Comparison of ENCODE assay signal across 19 cellular contexts in the genomic region with DNA sequence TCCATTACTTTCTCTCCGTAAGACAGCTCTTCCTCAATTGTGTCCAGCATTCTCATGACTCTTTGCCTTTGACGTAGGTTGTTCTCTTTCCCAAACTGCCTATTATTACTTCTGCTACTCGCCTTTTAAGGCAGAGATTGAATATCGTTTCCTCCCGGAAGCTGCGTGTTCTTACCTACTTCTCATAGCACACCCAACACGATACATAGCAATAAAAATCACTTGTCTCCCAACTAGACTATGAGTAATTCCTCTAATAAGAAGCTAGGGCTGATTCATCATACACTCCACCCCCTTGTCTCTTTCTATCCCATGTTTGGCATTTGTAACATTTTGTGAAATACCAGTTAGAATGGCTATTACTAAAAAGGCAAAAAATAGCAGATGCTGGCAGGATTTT. TPM values are rescaled to one million over a fixed set of nuclear protein-coding genes. Genes with fewer than 3 reads are reported as not detected.
DNase-seq lines count a peak whose midpoint lies in the region; ATAC-seq, FAIRE-seq and TF ChIP-seq lines count a peak whose summit lies in the region.
"Had no signal": no experiment of that assay in that cellular context is flagged by ENCODE, and none has a peak within 500 bp of the region (broad histone marks: within the 10 kb centered on the region; RNA-seq: fewer than 3 reads in every experiment).

No MANE protein-coding gene starts in this region.

- TF ChIP-seq EP300 in A549 (IDR thresholded peaks at IDR 0.05), result no peak

- CTCF ChIA-PET in A549 (lab: Yijun Ruan, JAX), result interaction anchor here (1.4 to 1.7 kb wide), 2 partner anchors 9 to 25 kb away, joined by 5 read pairs; no protein-coding TSS in a partner anchor

- peaks cover 10% of the 10 kb centered on the region; the same call in 1 of the 3 replicates for H3K4me1 ChIP-seq in A549
- H3K4me1 ChIP-seq in heart left ventricle, result peaks cover 0 to 5% (median 0%) of the 10 kb centered on the region in 12 donors
- H3K4me1 ChIP-seq: gastroesophageal sphincter, spleen, tibial nerve had no signal

- peak; percentile 71; a peak in 5 of 6 replicates for ATAC-seq in A549
- no peak for ATAC-seq in heart left ventricle
- ATAC-seq in HG03469 (IDR thresholded peaks at IDR 0.05; ENCODE audit: unreplicated experiment), result no peak
- ATAC-seq: gastroesophageal sphincter had no signal

- TF ChIP-seq RAD21 in A549 (conservative IDR thresholded peaks at IDR 0.05 in 1 of 2, IDR thresholded peaks at IDR 0.05 in 1 of 2), result no peak

- intact Hi-C loops in heart left ventricle (cut with DNase I), result no loop called here

- H3K9me3 Mint-ChIP-seq in HFFc6, result peaks cover 24% of the 10 kb centered on the region

- H3K4me1 Mint-ChIP-seq in HFFc6 (ENCODE audit: low read depth), result peaks cover 55% of the 10 kb centered on the region

- 39% methylated on average over 7 of the region's 7 CpGs for WGBS in A549 (ENCODE audit: missing lambda C conversion rate)
- WGBS in heart left ventricle, 4 donors, result 96 to 98% (median 97%) methylated on average over 7 of the region's 7 CpGs

- peaks cover 34% of the 10 kb centered on the region for H3K36me3 Mint-ChIP-seq in HFFc6 (ENCODE audit: low read depth)

- DNase-seq in A549 (ENCODE audit: low read depth in 1 of 2, low spot score in 1 of 2) (peak; percentile 3 to 44), HFFc6 (peak; percentile 93), brain microvascular endothelial cell (peak; percentile 61), inferior parietal cortex (ENCODE audit: extremely low spot score) (peak; percentile 13), heart left ventricle (no peak), HuH-7.5 (ENCODE audit: low spot score) (no peak)
- DNase-seq in activated CD4-positive, alpha-beta T cell treated with anti-CD3 and anti-CD28 coated beads, Interleukin-2, amount 50 U/mL, for 48 hours, result no peak
- DNase-seq: activated naive CD4-positive, alpha-beta T cell treated with anti-CD3 and anti-CD28 coated beads for 36 hours; cerebellar nuclear complex; H9; NCI-H1417; NCI-H524 treated with DMSO at 0.1 percent for 48 hours; spleen had no signal

- H3K27me3 ChIP-seq in brain microvascular endothelial cell (replicated peaks) (no peaks in the 10 kb centered on the region), heart left ventricle (no peaks in the 10 kb centered on the region)
- H3K27me3 ChIP-seq: gastroesophageal sphincter, tibial nerve had no signal

- TF ChIP-seq CTCF in A549 (IDR thresholded peaks at IDR 0.05) (no peak), HFFc6 (IDR thresholded peaks at IDR 0.05) (no peak), brain microvascular endothelial cell (IDR thresholded peaks at IDR 0.05; ENCODE audit: low read depth, low read length, missing control alignments) (no peak), heart left ventricle (IDR thresholded peaks at IDR 0.05) (no peak)

- FAIRE-seq in A549 (lab: Jason Lieb, UNC), result no peak
- FAIRE-seq: A204.1, TTC549 had no signal

- no peaks in the 10 kb centered on the region for H3K36me3 ChIP-seq in brain microvascular endothelial cell (replicated peaks)
- H3K36me3 ChIP-seq in heart left ventricle, result no peaks in the 10 kb centered on the region
- H3K36me3 ChIP-seq: gastroesophageal sphincter, spleen, tibial nerve had no signal

- no peaks in the 10 kb centered on the region; the same call in 1 of the 2 replicates for H3K27me3 Mint-ChIP-seq in HFFc6 (ENCODE audit: insufficient read depth)

- peak overlapping the region; percentile 92 for H3K27ac Mint-ChIP-seq in HFFc6
- H3K27ac Mint-ChIP-seq: activated naive CD4-positive, alpha-beta T cell treated with anti-CD3 and anti-CD28 coated beads for 36 hours; H9 had no signal

- no peaks in the 10 kb centered on the region for H3K9me3 ChIP-seq in A549
- peaks cover 0 to 10% (median 0%) of the 10 kb centered on the region in 12 donors for H3K9me3 ChIP-seq in heart left ventricle
- H3K9me3 ChIP-seq: gastroesophageal sphincter, tibial nerve had no signal

- POLR2A ChIA-PET in A549 (lab: Yijun Ruan, JAX), result interaction anchor here (0.7 kb wide), 1 partner anchor 101 kb away, joined by 3 read pairs; no protein-coding TSS in a partner anchor

- peak overlapping the region; percentile 59 for H3K4me3 Mint-ChIP-seq in HFFc6
- H3K4me3 Mint-ChIP-seq: activated naive CD4-positive, alpha-beta T cell treated with anti-CD3 and anti-CD28 coated beads for 36 hours; H9 had no signal

- H3K27ac ChIP-seq in A549 (peak overlapping the region; percentile 6 to 45; a peak in 3 of 6 replicates), brain microvascular endothelial cell (peak overlapping the region; percentile 30), heart left ventricle (no peak overlapping the region)
- H3K27ac ChIP-seq: gastroesophageal sphincter, spleen, tibial nerve had no signal

- TF ChIP-seq POLR2A in A549 (IDR thresholded peaks at IDR 0.05; ENCODE audit: low read length) (no peak), heart left ventricle (IDR thresholded peaks at IDR 0.05) (no peak)

- H3K4me2 ChIP-seq in A549, result peak overlapping the region; percentile 20

- H3K4me3 ChIP-seq in A549, result no peak overlapping the region
- no peak overlapping the region for H3K4me3 ChIP-seq in brain microvascular endothelial cell (ENCODE audit: low read depth, low read length)
- H3K4me3 ChIP-seq in heart left ventricle, result no peak overlapping the region
- H3K4me3 ChIP-seq: gastroesophageal sphincter, spleen, tibial nerve had no signal

- in situ Hi-C loops in brain microvascular endothelial cell (cut with HindIII; ENCODE audit: low pct_ligation_motif_present, low sequenced_read_pairs), result no loop called here

TF ChIP-seq in A549, 52 proteins besides CTCF, POLR2A, EP300 and RAD21:
- TF ChIP-seq FOSL2 (IDR thresholded peaks at IDR 0.05), result no peak
- TF ChIP-seq FOSL2 (CRISPR knock-in tag; IDR thresholded peaks at IDR 0.05), result peak; percentile 17; the same call in 1 of the 2 replicates
- TF ChIP-seq ZSCAN20 (CRISPR knock-in tag; IDR thresholded peaks at IDR 0.05), result no peak

RNA-seq across cellular contexts. Expression of gene SGIP1, which starts 55.8 kb away (rescaled TPM):
- polyA plus RNA-seq in A549 (2011; rRNA removed) (not detected in 2 replicates), A549 (2017; fragmentation: RNase III; extraction: RNeasy Plus Mini Kit Qiagen cat#74134 plus additional on column Dnase treatment) (not detected in 3 replicates), heart left ventricle (1 to 10 TPM; 3.7 to 4.0 TPM)
- polyA plus RNA-seq in A549 (2012; cell fraction: cytosol; rRNA removed), result not detected in 2 replicates
- not detected in 2 replicates for polyA plus RNA-seq in A549 (2012; cell fraction: nucleus; rRNA removed)
- not detected in 2 replicates for polyA minus RNA-seq in A549 (2011; rRNA and poly(A)+ RNA removed)
- 10 to 100 TPM; 53.3 to 72.0 (median 57.9) TPM for total RNA-seq in HFFc6 (2021; fragmentation: NEBNext Ultra II Directional; extraction: Animal tissue kit (Norgen Biotek cat#: 25700))
- 10 to 100 TPM in 4 of 9 donors, 1 to 10 TPM in 5; 2.1 to 17.3 (median 5.0) TPM for total RNA-seq in heart left ventricle
- total RNA-seq: activated CD8-positive, alpha-beta memory T cell treated with anti-CD3 and anti-CD28 coated beads for 36 hours had no signal

Comparison
In these comparisons a context has a peak if more than half of its experiments do, and no peak if none do; other contexts are left out.
1. ATAC-seq: peak in A549 (2 of 2); none in heart left ventricle (0 of 4) and HG03469 (single experiment).
2. DNase-seq: peak in A549 (2 of 2), HFFc6 (single experiment), brain microvascular endothelial cell (single experiment) and inferior parietal cortex (single experiment); none in heart left ventricle (0 of 5), HuH-7.5 (single experiment) and activated CD4-positive, alpha-beta T cell treated with anti-CD3 and anti-CD28 coated beads, Interleukin-2, amount 50 U/mL, for 48 hours (0 of 2).
3. H3K27ac ChIP-seq: peak in A549 (2 of 2) and brain microvascular endothelial cell (single experiment); none in heart left ventricle (0 of 12).